Comparison of ENCODE assay signal across 1 cellular context in the genomic region with DNA sequence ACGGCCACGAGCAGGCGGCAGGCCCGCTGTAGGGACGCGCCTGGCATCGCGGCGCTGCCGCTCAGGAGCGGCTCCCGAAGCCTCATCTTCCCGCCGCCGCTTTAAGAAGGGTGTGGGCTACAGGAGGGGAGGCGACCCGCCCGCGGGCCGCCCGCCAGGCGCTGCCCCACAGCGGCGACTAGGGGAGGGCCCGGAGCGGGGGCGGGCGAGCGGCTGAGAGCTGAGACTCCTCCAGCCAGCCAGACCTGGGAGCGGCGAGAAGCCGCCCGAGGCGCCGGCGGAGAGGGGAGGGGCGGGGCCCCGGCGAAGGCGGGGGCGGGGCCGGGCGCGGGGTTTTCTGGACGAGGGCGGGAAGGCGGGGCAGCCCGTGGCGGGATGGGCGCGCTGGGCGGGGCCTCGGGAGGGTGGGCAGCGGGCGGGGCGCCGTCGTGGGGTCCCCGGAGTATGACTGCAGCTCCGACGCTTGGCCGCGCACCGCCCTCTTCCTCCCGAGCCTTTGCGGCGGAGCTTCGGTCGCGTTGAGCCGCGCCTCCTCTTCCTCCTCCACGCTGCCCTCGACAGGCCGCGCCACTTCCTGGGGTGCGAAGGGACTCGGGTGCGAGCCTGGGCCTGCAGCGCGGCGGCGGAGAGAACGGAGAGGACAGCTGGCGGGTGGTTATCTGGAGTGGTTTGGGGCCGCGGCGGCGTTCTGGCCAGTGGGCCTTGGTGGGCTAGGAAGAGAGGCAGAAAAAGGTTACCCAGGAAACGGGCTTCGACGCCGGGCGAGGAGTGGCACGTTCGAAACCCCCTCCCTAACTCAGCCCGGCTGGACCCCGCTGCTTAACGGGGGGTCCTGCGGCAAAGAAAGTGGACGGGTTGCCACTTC.
TF ChIP-seq lines count a peak whose summit lies in the region.

A gene with protein sequence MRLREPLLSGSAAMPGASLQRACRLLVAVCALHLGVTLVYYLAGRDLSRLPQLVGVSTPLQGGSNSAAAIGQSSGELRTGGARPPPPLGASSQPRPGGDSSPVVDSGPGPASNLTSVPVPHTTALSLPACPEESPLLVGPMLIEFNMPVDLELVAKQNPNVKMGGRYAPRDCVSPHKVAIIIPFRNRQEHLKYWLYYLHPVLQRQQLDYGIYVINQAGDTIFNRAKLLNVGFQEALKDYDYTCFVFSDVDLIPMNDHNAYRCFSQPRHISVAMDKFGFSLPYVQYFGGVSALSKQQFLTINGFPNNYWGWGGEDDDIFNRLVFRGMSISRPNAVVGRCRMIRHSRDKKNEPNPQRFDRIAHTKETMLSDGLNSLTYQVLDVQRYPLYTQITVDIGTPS (minus strand): TSS at position 253 of the 865 bp plus-strand sequence. CDS start 167 bp downstream, at position 86.

TF ChIP-seq in K562, 482 proteins besides CTCF, POLR2A, EP300 and RAD21 (continued from another document and continues in another):
- peak; percentile 87 for TF ChIP-seq POLR2G (IDR thresholded peaks at IDR 0.05; ENCODE audit: low read depth, low read length)
- no peak for TF ChIP-seq POLR2AphosphoS5 (IDR thresholded peaks at IDR 0.05; ENCODE audit: control insufficient read depth, insufficient read depth, low read depth, low read length)
- TF ChIP-seq L3MBTL2 (IDR thresholded peaks at IDR 0.05) = peak; percentile 93
- TF ChIP-seq NONO (IDR thresholded peaks at IDR 0.05; ENCODE audit: low read depth in 2 of 2, low read length in 1 of 2) = 0 out of 4 replicates have a peak, but pooled peaks have one; percentile 12 to 27
- peak; percentile 52 for TF ChIP-seq RB1 (IDR thresholded peaks at IDR 0.05; ENCODE audit: low read depth)
- no peak for TF ChIP-seq DDX20 (tag; IDR thresholded peaks at IDR 0.05; ENCODE audit: low read depth)
- TF ChIP-seq, protein P1, sequence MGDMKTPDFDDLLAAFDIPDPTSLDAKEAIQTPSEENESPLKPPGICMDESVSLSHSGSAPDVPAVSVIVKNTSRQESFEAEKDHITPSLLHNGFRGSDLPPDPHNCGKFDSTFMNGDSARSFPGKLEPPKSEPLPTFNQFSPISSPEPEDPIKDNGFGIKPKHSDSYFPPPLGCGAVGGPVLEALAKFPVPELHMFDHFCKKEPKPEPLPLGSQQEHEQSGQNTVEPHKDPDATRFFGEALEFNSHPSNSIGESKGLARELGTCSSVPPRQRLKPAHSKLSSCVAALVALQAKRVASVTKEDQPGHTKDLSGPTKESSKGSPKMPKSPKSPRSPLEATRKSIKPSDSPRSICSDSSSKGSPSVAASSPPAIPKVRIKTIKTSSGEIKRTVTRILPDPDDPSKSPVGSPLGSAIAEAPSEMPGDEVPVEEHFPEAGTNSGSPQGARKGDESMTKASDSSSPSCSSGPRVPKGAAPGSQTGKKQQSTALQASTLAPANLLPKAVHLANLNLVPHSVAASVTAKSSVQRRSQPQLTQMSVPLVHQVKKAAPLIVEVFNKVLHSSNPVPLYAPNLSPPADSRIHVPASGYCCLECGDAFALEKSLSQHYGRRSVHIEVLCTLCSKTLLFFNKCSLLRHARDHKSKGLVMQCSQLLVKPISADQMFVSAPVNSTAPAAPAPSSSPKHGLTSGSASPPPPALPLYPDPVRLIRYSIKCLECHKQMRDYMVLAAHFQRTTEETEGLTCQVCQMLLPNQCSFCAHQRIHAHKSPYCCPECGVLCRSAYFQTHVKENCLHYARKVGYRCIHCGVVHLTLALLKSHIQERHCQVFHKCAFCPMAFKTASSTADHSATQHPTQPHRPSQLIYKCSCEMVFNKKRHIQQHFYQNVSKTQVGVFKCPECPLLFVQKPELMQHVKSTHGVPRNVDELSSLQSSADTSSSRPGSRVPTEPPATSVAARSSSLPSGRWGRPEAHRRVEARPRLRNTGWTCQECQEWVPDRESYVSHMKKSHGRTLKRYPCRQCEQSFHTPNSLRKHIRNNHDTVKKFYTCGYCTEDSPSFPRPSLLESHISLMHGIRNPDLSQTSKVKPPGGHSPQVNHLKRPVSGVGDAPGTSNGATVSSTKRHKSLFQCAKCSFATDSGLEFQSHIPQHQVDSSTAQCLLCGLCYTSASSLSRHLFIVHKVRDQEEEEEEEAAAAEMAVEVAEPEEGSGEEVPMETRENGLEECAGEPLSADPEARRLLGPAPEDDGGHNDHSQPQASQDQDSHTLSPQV (IDR thresholded peaks at IDR 0.05) = peak; percentile 48; the same call in 1 of the 2 replicates
- 0 out of 2 replicates have a peak, but pooled peaks have one; percentile 3 for TF ChIP-seq JUND (IDR thresholded peaks at IDR 0.05; ENCODE audit: borderline replicate concordance, low read depth, low read length)
- TF ChIP-seq JUND (tag; IDR thresholded peaks at IDR 0.05; ENCODE audit: borderline replicate concordance, low read depth, low read length) = no peak
- TF ChIP-seq TAF1 (IDR thresholded peaks at IDR 0.05; ENCODE audit: control insufficient read depth, extremely low read depth, insufficient read depth, low read length, severe bottlenecking) = peak; percentile 58
- TF ChIP-seq CXXC5 (CRISPR knock-in tag; IDR thresholded peaks at IDR 0.05) = peak; percentile 54
- TF ChIP-seq DMBX1 (CRISPR knock-in tag; IDR thresholded peaks at IDR 0.05; ENCODE audit: borderline replicate concordance) = peak; percentile 45; the same call in 1 of the 2 replicates
- TF ChIP-seq SUPT5H (IDR thresholded peaks at IDR 0.05) = peak; percentile 51; the same call in 1 of the 2 replicates
- peak; percentile 83 for TF ChIP-seq ZFP36 (IDR thresholded peaks at IDR 0.05; ENCODE audit: low read depth, low read length, partially characterized antibody)
- TF ChIP-seq SMARCB1 (IDR thresholded peaks at IDR 0.05; ENCODE audit: insufficient read length, low read depth) = no peak
- TF ChIP-seq, protein P2, sequence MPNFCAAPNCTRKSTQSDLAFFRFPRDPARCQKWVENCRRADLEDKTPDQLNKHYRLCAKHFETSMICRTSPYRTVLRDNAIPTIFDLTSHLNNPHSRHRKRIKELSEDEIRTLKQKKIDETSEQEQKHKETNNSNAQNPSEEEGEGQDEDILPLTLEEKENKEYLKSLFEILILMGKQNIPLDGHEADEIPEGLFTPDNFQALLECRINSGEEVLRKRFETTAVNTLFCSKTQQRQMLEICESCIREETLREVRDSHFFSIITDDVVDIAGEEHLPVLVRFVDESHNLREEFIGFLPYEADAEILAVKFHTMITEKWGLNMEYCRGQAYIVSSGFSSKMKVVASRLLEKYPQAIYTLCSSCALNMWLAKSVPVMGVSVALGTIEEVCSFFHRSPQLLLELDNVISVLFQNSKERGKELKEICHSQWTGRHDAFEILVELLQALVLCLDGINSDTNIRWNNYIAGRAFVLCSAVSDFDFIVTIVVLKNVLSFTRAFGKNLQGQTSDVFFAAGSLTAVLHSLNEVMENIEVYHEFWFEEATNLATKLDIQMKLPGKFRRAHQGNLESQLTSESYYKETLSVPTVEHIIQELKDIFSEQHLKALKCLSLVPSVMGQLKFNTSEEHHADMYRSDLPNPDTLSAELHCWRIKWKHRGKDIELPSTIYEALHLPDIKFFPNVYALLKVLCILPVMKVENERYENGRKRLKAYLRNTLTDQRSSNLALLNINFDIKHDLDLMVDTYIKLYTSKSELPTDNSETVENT (CRISPR knock-in tag; IDR thresholded peaks at IDR 0.05) = no peak
- TF ChIP-seq, protein P3, sequence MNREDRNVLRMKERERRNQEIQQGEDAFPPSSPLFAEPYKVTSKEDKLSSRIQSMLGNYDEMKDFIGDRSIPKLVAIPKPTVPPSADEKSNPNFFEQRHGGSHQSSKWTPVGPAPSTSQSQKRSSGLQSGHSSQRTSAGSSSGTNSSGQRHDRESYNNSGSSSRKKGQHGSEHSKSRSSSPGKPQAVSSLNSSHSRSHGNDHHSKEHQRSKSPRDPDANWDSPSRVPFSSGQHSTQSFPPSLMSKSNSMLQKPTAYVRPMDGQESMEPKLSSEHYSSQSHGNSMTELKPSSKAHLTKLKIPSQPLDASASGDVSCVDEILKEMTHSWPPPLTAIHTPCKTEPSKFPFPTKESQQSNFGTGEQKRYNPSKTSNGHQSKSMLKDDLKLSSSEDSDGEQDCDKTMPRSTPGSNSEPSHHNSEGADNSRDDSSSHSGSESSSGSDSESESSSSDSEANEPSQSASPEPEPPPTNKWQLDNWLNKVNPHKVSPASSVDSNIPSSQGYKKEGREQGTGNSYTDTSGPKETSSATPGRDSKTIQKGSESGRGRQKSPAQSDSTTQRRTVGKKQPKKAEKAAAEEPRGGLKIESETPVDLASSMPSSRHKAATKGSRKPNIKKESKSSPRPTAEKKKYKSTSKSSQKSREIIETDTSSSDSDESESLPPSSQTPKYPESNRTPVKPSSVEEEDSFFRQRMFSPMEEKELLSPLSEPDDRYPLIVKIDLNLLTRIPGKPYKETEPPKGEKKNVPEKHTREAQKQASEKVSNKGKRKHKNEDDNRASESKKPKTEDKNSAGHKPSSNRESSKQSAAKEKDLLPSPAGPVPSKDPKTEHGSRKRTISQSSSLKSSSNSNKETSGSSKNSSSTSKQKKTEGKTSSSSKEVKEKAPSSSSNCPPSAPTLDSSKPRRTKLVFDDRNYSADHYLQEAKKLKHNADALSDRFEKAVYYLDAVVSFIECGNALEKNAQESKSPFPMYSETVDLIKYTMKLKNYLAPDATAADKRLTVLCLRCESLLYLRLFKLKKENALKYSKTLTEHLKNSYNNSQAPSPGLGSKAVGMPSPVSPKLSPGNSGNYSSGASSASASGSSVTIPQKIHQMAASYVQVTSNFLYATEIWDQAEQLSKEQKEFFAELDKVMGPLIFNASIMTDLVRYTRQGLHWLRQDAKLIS (CRISPR knock-in tag; IDR thresholded peaks at IDR 0.05) = peak; percentile 59; the same call in 1 of the 2 replicates
- TF ChIP-seq TGIF2 (CRISPR knock-in tag; IDR thresholded peaks at IDR 0.05) = 0 out of 2 replicates have a peak, but pooled peaks have one; percentile 26
- TF ChIP-seq, protein P4, sequence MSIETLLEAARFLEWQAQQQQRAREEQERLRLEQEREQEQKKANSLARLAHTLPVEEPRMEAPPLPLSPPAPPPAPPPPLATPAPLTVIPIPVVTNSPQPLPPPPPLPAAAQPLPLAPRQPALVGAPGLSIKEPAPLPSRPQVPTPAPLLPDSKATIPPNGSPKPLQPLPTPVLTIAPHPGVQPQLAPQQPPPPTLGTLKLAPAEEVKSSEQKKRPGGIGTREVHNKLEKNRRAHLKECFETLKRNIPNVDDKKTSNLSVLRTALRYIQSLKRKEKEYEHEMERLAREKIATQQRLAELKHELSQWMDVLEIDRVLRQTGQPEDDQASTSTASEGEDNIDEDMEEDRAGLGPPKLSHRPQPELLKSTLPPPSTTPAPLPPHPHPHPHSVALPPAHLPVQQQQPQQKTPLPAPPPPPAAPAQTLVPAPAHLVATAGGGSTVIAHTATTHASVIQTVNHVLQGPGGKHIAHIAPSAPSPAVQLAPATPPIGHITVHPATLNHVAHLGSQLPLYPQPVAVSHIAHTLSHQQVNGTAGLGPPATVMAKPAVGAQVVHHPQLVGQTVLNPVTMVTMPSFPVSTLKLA (conservative IDR thresholded peaks at IDR 0.05) = peak in 1 of 2 experiments; percentile 54; a peak in 2 of 4 replicates
- TF ChIP-seq U2AF1 (optimal IDR thresholded peaks at IDR 0.05; ENCODE audit: low read depth, low read length) = peak; percentile 32
- no peak for TF ChIP-seq GTF2F1 (IDR thresholded peaks at IDR 0.05; ENCODE audit: low read depth, low read length)
- no peak for TF ChIP-seq NELFE (IDR thresholded peaks at IDR 0.05; ENCODE audit: insufficient read depth, insufficient read length)
- peak; percentile 57 for TF ChIP-seq CREM (IDR thresholded peaks at IDR 0.05; ENCODE audit: low read depth)
- TF ChIP-seq FOS (IDR thresholded peaks at IDR 0.05; ENCODE audit: extremely low read depth, insufficient read length) = no peak
- TF ChIP-seq, protein P5, sequence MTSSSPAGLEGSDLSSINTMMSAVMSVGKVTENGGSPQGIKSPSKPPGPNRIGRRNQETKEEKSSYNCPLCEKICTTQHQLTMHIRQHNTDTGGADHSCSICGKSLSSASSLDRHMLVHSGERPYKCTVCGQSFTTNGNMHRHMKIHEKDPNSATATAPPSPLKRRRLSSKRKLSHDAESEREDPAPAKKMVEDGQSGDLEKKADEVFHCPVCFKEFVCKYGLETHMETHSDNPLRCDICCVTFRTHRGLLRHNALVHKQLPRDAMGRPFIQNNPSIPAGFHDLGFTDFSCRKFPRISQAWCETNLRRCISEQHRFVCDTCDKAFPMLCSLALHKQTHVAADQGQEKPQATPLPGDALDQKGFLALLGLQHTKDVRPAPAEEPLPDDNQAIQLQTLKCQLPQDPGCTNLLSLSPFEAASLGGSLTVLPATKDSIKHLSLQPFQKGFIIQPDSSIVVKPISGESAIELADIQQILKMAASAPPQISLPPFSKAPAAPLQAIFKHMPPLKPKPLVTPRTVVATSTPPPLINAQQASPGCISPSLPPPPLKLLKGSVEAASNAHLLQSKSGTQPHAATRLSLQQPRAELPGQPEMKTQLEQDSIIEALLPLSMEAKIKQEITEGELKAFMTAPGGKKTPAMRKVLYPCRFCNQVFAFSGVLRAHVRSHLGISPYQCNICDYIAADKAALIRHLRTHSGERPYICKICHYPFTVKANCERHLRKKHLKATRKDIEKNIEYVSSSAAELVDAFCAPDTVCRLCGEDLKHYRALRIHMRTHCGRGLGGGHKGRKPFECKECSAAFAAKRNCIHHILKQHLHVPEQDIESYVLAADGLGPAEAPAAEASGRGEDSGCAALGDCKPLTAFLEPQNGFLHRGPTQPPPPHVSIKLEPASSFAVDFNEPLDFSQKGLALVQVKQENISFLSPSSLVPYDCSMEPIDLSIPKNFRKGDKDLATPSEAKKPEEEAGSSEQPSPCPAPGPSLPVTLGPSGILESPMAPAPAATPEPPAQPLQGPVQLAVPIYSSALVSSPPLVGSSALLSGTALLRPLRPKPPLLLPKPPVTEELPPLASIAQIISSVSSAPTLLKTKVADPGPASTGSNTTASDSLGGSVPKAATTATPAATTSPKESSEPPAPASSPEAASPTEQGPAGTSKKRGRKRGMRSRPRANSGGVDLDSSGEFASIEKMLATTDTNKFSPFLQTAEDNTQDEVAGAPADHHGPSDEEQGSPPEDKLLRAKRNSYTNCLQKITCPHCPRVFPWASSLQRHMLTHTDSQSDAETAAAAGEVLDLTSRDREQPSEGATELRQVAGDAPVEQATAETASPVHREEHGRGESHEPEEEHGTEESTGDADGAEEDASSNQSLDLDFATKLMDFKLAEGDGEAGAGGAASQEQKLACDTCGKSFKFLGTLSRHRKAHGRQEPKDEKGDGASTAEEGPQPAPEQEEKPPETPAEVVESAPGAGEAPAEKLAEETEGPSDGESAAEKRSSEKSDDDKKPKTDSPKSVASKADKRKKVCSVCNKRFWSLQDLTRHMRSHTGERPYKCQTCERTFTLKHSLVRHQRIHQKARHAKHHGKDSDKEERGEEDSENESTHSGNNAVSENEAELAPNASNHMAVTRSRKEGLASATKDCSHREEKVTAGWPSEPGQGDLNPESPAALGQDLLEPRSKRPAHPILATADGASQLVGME (CRISPR knock-in tag; IDR thresholded peaks at IDR 0.05) = peak; percentile 44; the same call in 1 of the 2 replicates
- TF ChIP-seq ESRRA (IDR thresholded peaks at IDR 0.05; ENCODE audit: borderline replicate concordance, low read depth) = no peak
- TF ChIP-seq, protein P6, sequence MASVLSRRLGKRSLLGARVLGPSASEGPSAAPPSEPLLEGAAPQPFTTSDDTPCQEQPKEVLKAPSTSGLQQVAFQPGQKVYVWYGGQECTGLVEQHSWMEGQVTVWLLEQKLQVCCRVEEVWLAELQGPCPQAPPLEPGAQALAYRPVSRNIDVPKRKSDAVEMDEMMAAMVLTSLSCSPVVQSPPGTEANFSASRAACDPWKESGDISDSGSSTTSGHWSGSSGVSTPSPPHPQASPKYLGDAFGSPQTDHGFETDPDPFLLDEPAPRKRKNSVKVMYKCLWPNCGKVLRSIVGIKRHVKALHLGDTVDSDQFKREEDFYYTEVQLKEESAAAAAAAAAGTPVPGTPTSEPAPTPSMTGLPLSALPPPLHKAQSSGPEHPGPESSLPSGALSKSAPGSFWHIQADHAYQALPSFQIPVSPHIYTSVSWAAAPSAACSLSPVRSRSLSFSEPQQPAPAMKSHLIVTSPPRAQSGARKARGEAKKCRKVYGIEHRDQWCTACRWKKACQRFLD (CRISPR knock-in tag; IDR thresholded peaks at IDR 0.05) = peak; percentile 72
